ENCODE assay signal across 19 cellular contexts in genomic region chr14:95408731-95409471, GRCh38.
DNase-seq lines count a peak whose midpoint lies in the region; ATAC-seq and TF ChIP-seq lines count a peak whose summit lies in the region.
"Had no signal": no experiment of that assay in that cellular context is flagged by ENCODE, and none has a peak within 500 bp of the region (broad histone marks: within the 10 kb centered on the region; RNA-seq: fewer than 3 reads in every experiment).

No MANE protein-coding gene starts in this region.

- no peak for TF ChIP-seq POLR2A in prostate gland (IDR thresholded peaks at IDR 0.05)

- H3K27ac Mint-ChIP-seq in natural killer cell treated with Interleukin-12 subunit alpha and Interleukin-12 subunit beta and Interleukin-15 and Interleukin-18, amount 100 ng/mL, for 72 hours = no peak overlapping the region
- H3K27ac Mint-ChIP-seq: activated naive CD8-positive, alpha-beta T cell treated with anti-CD3 and anti-CD28 coated beads, Interleukin-2, amount 10 ng/mL, durations not matched to agents 7 days and 5 days; activated T-cell treated with anti-CD3 and anti-CD28 coated beads, Interleukin-2, amount 50 U/mL, for 72 hours; T-helper 2 cell treated with Interferon-gamma antibody and Interleukin-4, amounts not matched to agents 5 μg/mL and 100 μg/mL, for 36 hours had no signal

- H2BK5ac ChIP-seq in mesendoderm (ENCODE audit: low read length) = no peak overlapping the region

- TF ChIP-seq CTCF in coronary artery (IDR thresholded peaks at IDR 0.05) (no peak), prostate gland (IDR thresholded peaks at IDR 0.05) (no peak), tibial artery (IDR thresholded peaks at IDR 0.05) (no peak)

- no peaks in the 10 kb centered on the region for H3K9me3 Mint-ChIP-seq in natural killer cell treated with Interleukin-12 subunit alpha and Interleukin-12 subunit beta and Interleukin-15 and Interleukin-18, amount 100 ng/mL, for 72 hours
- H3K9me3 Mint-ChIP-seq: activated naive CD8-positive, alpha-beta T cell treated with anti-CD3 and anti-CD28 coated beads, Interleukin-2, amount 10 ng/mL, durations not matched to agents 7 days and 5 days; activated T-cell treated with anti-CD3 and anti-CD28 coated beads, Interleukin-2, amount 50 U/mL, for 72 hours; T-helper 2 cell treated with Interferon-gamma antibody and Interleukin-4, amounts not matched to agents 5 μg/mL and 100 μg/mL, for 36 hours had no signal

- no peak overlapping the region for H3K18ac ChIP-seq in mesendoderm (ENCODE audit: low read length)

- DNase-seq in coronary artery (ENCODE audit: low spot score) (peak; percentile 76), hippocampal formation (lab: John Stamatoyannopoulos, UW) (peak; percentile 17 to 42), prostate gland (ENCODE audit: low spot score) (no peak), tibial artery (peak; percentile 27 to 83), cortex of kidney (lab: John Stamatoyannopoulos, UW) (no peak), mesendoderm (no peak)
- DNase-seq in natural killer cell treated with Interleukin-12 subunit alpha and Interleukin-12 subunit beta and Interleukin-15 and Interleukin-18, amount 100 ng/mL, for 72 hours (ENCODE audit: low spot score) = no peak
- DNase-seq: activated naive CD8-positive, alpha-beta T cell treated with anti-CD3 and anti-CD28 coated beads, Interleukin-2, amount 10 ng/mL, durations not matched to agents 7 days and 5 days; activated T-cell treated with anti-CD3 and anti-CD28 coated beads, Interleukin-2, amount 50 U/mL, for 72 hours; central memory CD4-positive, alpha-beta T cell; effector memory CD4-positive, alpha-beta T cell; NCI-H1436; NCI-H2171; stimulated activated CD4-positive, alpha-beta T cell treated with anti-CD3 and anti-CD28 coated beads, Interleukin-15, amount 100 ng/mL, for 24 hours; stimulated activated naive CD4-positive, alpha-beta T cell treated with Interleukin-2 at 50 U/mL for 16 hours had no signal

- H4K5ac ChIP-seq in mesendoderm (ENCODE audit: low read length) = no peak overlapping the region

- H3K23ac ChIP-seq in mesendoderm (ENCODE audit: low read length) = no peak overlapping the region

- ATAC-seq in natural killer cell treated with Interleukin-12 subunit alpha and Interleukin-12 subunit beta and Interleukin-15 and Interleukin-18, amount 100 ng/mL, for 72 hours = no peak
- no peak for ATAC-seq in GM21786 (IDR thresholded peaks at IDR 0.05; ENCODE audit: unreplicated experiment)
- ATAC-seq: activated T-cell treated with anti-CD3 and anti-CD28 coated beads, Interleukin-2, amount 50 U/mL, for 72 hours; HepG2 had no signal

- no peaks in the 10 kb centered on the region for H3K27me3 Mint-ChIP-seq in natural killer cell treated with Interleukin-12 subunit alpha and Interleukin-12 subunit beta and Interleukin-15 and Interleukin-18, amount 100 ng/mL, for 72 hours
- H3K27me3 Mint-ChIP-seq: activated naive CD8-positive, alpha-beta T cell treated with anti-CD3 and anti-CD28 coated beads, Interleukin-2, amount 10 ng/mL, durations not matched to agents 7 days and 5 days had no signal

- H2BK15ac ChIP-seq in mesendoderm (replicated peaks; ENCODE audit: low read depth) = no peak overlapping the region

- no peaks in the 10 kb centered on the region for H3K79me2 ChIP-seq in mesendoderm (ENCODE audit: control insufficient read depth, insufficient read depth, low read length)

- H3K36me3 ChIP-seq in prostate gland = no peaks in the 10 kb centered on the region
- H3K36me3 ChIP-seq in tibial artery = peaks cover 0 to 4% (median 0%) of the 10 kb centered on the region in 3 donors
- no peaks in the 10 kb centered on the region for H3K36me3 ChIP-seq in mesendoderm (ENCODE audit: control insufficient read depth, insufficient read depth, low read length)
- H3K36me3 ChIP-seq: SJSA1 had no signal

- no peak overlapping the region for H3K4me3 Mint-ChIP-seq in natural killer cell treated with Interleukin-12 subunit alpha and Interleukin-12 subunit beta and Interleukin-15 and Interleukin-18, amount 100 ng/mL, for 72 hours
- H3K4me3 Mint-ChIP-seq: activated naive CD8-positive, alpha-beta T cell treated with anti-CD3 and anti-CD28 coated beads, Interleukin-2, amount 10 ng/mL, durations not matched to agents 7 days and 5 days; activated T-cell treated with anti-CD3 and anti-CD28 coated beads, Interleukin-2, amount 50 U/mL, for 72 hours; T-helper 2 cell treated with Interferon-gamma antibody and Interleukin-4, amounts not matched to agents 5 μg/mL and 100 μg/mL, for 36 hours had no signal

- no peaks in the 10 kb centered on the region for H3K79me1 ChIP-seq in mesendoderm (ENCODE audit: low read length)

- H2BK120ac ChIP-seq in mesendoderm (ENCODE audit: low read depth, low read length) = no peak overlapping the region

- H3K9ac ChIP-seq in mesendoderm (ENCODE audit: low read length) = no peak overlapping the region

- H3K27ac ChIP-seq in coronary artery (peak overlapping the region; percentile 75 to 91), prostate gland (peak overlapping the region; percentile 20 to 43), tibial artery (peak overlapping the region; percentile 73 to 81), mesendoderm (ENCODE audit: low read depth, low read length) (no peak overlapping the region)
- H3K27ac ChIP-seq: SJSA1 had no signal

- no peak overlapping the region for H3K4ac ChIP-seq in mesendoderm (ENCODE audit: low read depth, low read length)

- H3K4me1 Mint-ChIP-seq in natural killer cell treated with Interleukin-12 subunit alpha and Interleukin-12 subunit beta and Interleukin-15 and Interleukin-18, amount 100 ng/mL, for 72 hours (ENCODE audit: low read depth in 2 of 2) = no peaks in the 10 kb centered on the region
- H3K4me1 Mint-ChIP-seq: activated naive CD8-positive, alpha-beta T cell treated with anti-CD3 and anti-CD28 coated beads, Interleukin-2, amount 10 ng/mL, durations not matched to agents 7 days and 5 days had no signal

- no peak overlapping the region for H2AK5ac ChIP-seq in mesendoderm (ENCODE audit: low read length)

- H3K4me3 ChIP-seq in coronary artery = peak overlapping the region; percentile 54
- no peak overlapping the region for H3K4me3 ChIP-seq in prostate gland
- H3K4me3 ChIP-seq in tibial artery = no peak overlapping the region
- H3K4me3 ChIP-seq in mesendoderm (ENCODE audit: low read length) = no peak overlapping the region
- H3K4me3 ChIP-seq: SJSA1 had no signal

- H3K9me3 ChIP-seq in prostate gland (no peaks in the 10 kb centered on the region), tibial artery (no peaks in the 10 kb centered on the region)
- H3K9me3 ChIP-seq: SJSA1 had no signal

- no peaks in the 10 kb centered on the region for H3K36me3 Mint-ChIP-seq in natural killer cell treated with Interleukin-12 subunit alpha and Interleukin-12 subunit beta and Interleukin-15 and Interleukin-18, amount 100 ng/mL, for 72 hours

- H3K4me1 ChIP-seq in prostate gland (replicated peaks) = no peaks in the 10 kb centered on the region
- H3K4me1 ChIP-seq in tibial artery = peaks cover 0 to 30% (median 25%) of the 10 kb centered on the region in 4 donors
- H3K4me1 ChIP-seq in mesendoderm (ENCODE audit: control insufficient read depth, low read depth, low read length) = no peaks in the 10 kb centered on the region
- H3K4me1 ChIP-seq: SJSA1 had no signal

- H3K4me2 ChIP-seq in mesendoderm (ENCODE audit: low read length) = no peak overlapping the region

- no peak overlapping the region for H3K56ac ChIP-seq in mesendoderm (ENCODE audit: low read length)

- intact Hi-C loops in prostate gland (cut with DNase I) = no loop called here
- intact Hi-C loops in tibial artery (cut with DNase I; ENCODE audit: low total_unique reads) = no loop called here

- no peak overlapping the region for H4K8ac ChIP-seq in mesendoderm (ENCODE audit: low read depth, low read length)

- 68% methylated on average over 13 of the region's 17 CpGs for WGBS in prostate gland
- WGBS in mesendoderm (ENCODE audit: extremely low coverage, insufficient coverage, low lambda C conversion rate) = no CpG with 5 or more reads among the region's 17 CpGs

- no peaks in the 10 kb centered on the region for H3K27me3 ChIP-seq in prostate gland (replicated peaks; ENCODE audit: insufficient read depth)
- no peaks in the 10 kb centered on the region for H3K27me3 ChIP-seq in tibial artery
- no peaks in the 10 kb centered on the region for H3K27me3 ChIP-seq in mesendoderm (ENCODE audit: insufficient read depth, low read length, poor library complexity)
- H3K27me3 ChIP-seq: SJSA1 had no signal

Comparison
In these comparisons a context has a peak if more than half of its experiments do, and no peak if none do; other contexts are left out.
1. DNase-seq: peak in coronary artery (single experiment), hippocampal formation (2 of 2) and tibial artery (2 of 2); none in prostate gland (single experiment), cortex of kidney (single experiment), natural killer cell treated with Interleukin-12 subunit alpha and Interleukin-12 subunit beta and Interleukin-15 and Interleukin-18, amount 100 ng/mL, for 72 hours (single experiment) and mesendoderm (single experiment).